16 cellular contexts compared by ENCODE assay signal in the genomic region with DNA sequence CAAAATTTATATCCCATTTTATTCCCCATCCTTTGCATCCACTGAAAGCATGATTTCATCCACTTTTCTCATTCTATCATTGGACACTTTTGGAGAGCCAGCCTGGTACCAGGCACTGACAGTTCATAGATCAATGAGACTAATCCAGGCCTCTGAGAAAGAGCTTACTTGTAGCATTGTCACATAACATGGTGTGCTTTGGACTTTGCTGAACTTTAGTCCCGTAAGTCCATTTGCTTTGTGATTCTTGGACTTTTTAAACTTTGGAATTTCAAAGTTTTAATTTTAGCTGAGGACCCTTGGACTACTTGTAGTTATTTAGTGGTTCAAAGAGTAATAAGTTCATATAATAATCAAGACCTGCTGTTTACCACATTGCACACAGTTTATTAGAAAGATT.
"Had no signal": no experiment of that assay in that cellular context is flagged by ENCODE, and none has a peak within 500 bp of the region (broad histone marks: within the 10 kb centered on the region; RNA-seq: fewer than 3 reads in every experiment).

No MANE protein-coding gene starts in this region.

- H3K9me3 ChIP-seq: left ventricle myocardium inferior, psoas muscle, tibial artery had no signal

- H3K4me3 ChIP-seq: left ventricle myocardium inferior, psoas muscle, skin epidermis, tibial artery had no signal

- H3K4me1 ChIP-seq: left ventricle myocardium inferior, psoas muscle, tibial artery had no signal

- H3K27ac ChIP-seq: epithelial cell of prostate, psoas muscle had no signal

- DNase-seq: activated CD4-positive, alpha-beta T cell treated with anti-CD3 and anti-CD28 coated beads for 1 hour; activated CD4-positive, alpha-beta T cell treated with anti-CD3 and anti-CD28 coated beads, Interleukin-2, amount 50 U/mL, for 4 hours; activated gamma-delta T cell treated with Interleukin-2 at 50 U/mL for 16 hours; endodermal cell; foreskin fibroblast; left ventricle myocardium inferior; naive thymus-derived CD4-positive, alpha-beta T cell; psoas muscle; right cardiac atrium; stimulated activated CD4-positive, alpha-beta T cell treated with anti-CD3 and anti-CD28 coated beads, Interleukin-4, amount 100 ng/mL, for 1 hour; SW 1271; T-helper 2 cell; tibial artery; WERI-Rb-1 had no signal

- H3K27me3 ChIP-seq: tibial artery had no signal
